In the genomic region with DNA sequence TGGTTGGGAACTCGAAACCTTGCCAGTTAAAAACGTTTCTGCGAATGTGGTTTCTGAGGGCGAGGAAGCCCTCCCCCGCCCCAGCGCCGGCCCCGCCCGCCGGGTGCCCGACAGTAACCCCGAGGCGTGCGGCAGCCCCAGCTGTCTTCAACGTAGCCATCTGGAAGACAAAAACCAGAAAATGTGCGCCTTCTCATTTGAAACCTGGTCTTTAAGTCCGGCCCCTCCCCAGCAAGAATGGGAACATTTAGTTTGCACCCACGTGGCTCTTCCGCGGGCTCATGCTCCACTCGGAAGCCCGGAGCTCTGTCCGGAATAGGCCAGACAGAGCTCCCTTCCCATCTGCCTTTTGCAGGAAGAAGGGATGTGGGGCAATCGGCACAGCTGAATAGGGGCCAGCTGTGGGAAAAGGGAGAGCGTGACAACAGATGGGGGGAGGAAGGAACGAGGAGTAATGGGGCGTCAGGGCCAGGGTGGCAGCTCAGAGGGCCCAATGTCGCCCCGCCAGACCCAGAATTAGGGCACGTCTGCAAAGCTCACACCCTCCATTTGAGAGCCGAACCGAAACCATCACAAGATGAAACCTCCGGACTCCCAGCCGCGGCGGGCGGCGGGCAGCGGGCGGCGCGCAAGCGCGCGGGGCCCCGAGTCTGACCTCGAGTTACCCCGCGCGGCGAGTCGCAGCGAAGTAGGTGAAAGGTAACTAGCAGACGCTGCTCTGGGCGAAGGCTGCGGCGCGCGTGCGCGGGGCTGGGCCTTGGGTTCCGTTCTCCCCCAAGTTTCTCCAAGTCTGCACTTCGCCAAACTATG, we compare ENCODE assay signal across 8 cellular contexts.
DNase-seq lines count a peak whose midpoint lies in the region; ATAC-seq and TF ChIP-seq lines count a peak whose summit lies in the region.

No MANE protein-coding gene starts in this region.

- H3K27ac Mint-ChIP-seq in memory B cell, result peak overlapping the region; percentile 94

- H3K9me3 Mint-ChIP-seq in memory B cell, result no peaks in the 10 kb centered on the region

- peak; percentile 85 for ATAC-seq in GM19351 (IDR thresholded peaks at IDR 0.05; ENCODE audit: unreplicated experiment)
- peak; percentile 93 for ATAC-seq in HG03520 (IDR thresholded peaks at IDR 0.05; ENCODE audit: unreplicated experiment)
- ATAC-seq in memory B cell (ENCODE audit: low read depth), result peak; percentile 83

- H3K4me3 Mint-ChIP-seq in memory B cell, result peak overlapping the region; percentile 92

- peaks cover 24% of the 10 kb centered on the region for H3K4me1 Mint-ChIP-seq in memory B cell

- peak overlapping the region; percentile 72 for H3K4me3 ChIP-seq in BJ (ENCODE audit: low read depth, low read length)

- no peaks in the 10 kb centered on the region for H3K36me3 Mint-ChIP-seq in memory B cell

- CTCF ChIA-PET in BJ (lab: Yijun Ruan, JAX), result interaction anchor here (0.6 to 1.2 kb wide), 4 partner anchors 20 to 171 kb away, joined by 3 to 8 read pairs (median 3); partner anchors contain the start of gene ABCA1

- H3K36me3 ChIP-seq in BJ (ENCODE audit: control insufficient read depth, insufficient read depth, low read length), result no peaks in the 10 kb centered on the region

- DNase-seq in BJ (ENCODE audit: low read depth), result peak; percentile 48
- DNase-seq in NK-92 treated with Interleukin-12 subunit alpha and Interleukin-12 subunit beta, amount 100 ng/mL, for 24 hours (lab: John Stamatoyannopoulos, UW), result peak; percentile 83
- peak; percentile 58 to 63 for DNase-seq in activated CD8-positive, alpha-beta memory T cell treated with anti-CD3 and anti-CD28 coated beads for 4 hours (ENCODE audit: low read depth in 2 of 2)
- peak; percentile 62 for DNase-seq in effector CD8-positive, alpha-beta T cell (lab: John Stamatoyannopoulos, UW)
- DNase-seq in memory B cell (ENCODE audit: low spot score in 2 of 2), result peak; percentile 82 to 85
- DNase-seq in stimulated activated CD8-positive, alpha-beta memory T cell treated with anti-CD3 and anti-CD28 coated beads, Interleukin-12 subunit alpha, Interleukin-12 subunit beta, amount 100 ng/mL, for 1 hour (ENCODE audit: low read depth), result peak; percentile 60

- no peaks in the 10 kb centered on the region for H3K27me3 Mint-ChIP-seq in memory B cell

- POLR2A ChIA-PET in BJ (lab: Charles Lee), result interaction anchor here (0.5 kb wide), 1 partner anchor 148 kb away, joined by 5 read pairs; no protein-coding TSS in a partner anchor

- no peak for TF ChIP-seq CTCF in BJ (IDR thresholded peaks at IDR 0.05; ENCODE audit: insufficient read depth, low read depth, low read length)

- no peaks in the 10 kb centered on the region for H3K27me3 ChIP-seq in BJ (ENCODE audit: control insufficient read depth, insufficient read depth, low read length)

Comparison
In these comparisons a context has a peak if more than half of its experiments do, and no peak if none do; other contexts are left out.
1. Peak in every context shown above with its lines: DNase-seq, ATAC-seq and H3K4me3 ChIP-seq.